Comparison of ENCODE assay signal across 13 cellular contexts in genomic region chr1:183300828-183301227, GRCh38.
A peak's percentile ranks its signal among the peaks of the same experiment; 100 is the strongest.
DNase-seq lines count a peak whose midpoint lies in the region; ATAC-seq and TF ChIP-seq lines count a peak whose summit lies in the region.
"Had no signal": no experiment of that assay in that cellular context is flagged by ENCODE, and none has a peak within 500 bp of the region (broad histone marks: within the 10 kb centered on the region; RNA-seq: fewer than 3 reads in every experiment).

No MANE protein-coding gene starts in this region.

- H3K27me3 ChIP-seq in right cardiac atrium (ENCODE audit: control insufficient read depth, insufficient read depth), result no peaks in the 10 kb centered on the region
- H3K27me3 ChIP-seq in ascending aorta, result no peaks in the 10 kb centered on the region
- H3K27me3 ChIP-seq in sigmoid colon, result no peaks in the 10 kb centered on the region

- WGBS in right cardiac atrium, result 99% methylated on average over 1 of the region's 1 CpG
- WGBS in sigmoid colon, 2 donors, result 84 to 97% methylated on average over 1 of the region's 1 CpG

- H3K36me3 ChIP-seq in ascending aorta, result no peaks in the 10 kb centered on the region
- no peaks in the 10 kb centered on the region for H3K36me3 ChIP-seq in sigmoid colon

- H3K27ac ChIP-seq in right cardiac atrium (ENCODE audit: low read length) (peak overlapping the region; percentile 75), ascending aorta (peak overlapping the region; percentile 93), sigmoid colon (peak overlapping the region in 3 of 4 donors; percentile 1 to 76 (median 71))
- H3K27ac ChIP-seq: GM23248 had no signal

- H3K4me1 ChIP-seq in right cardiac atrium (ENCODE audit: control insufficient read depth, insufficient read depth, low read length) (peaks cover 15% of the 10 kb centered on the region), ascending aorta (peaks cover 7 to 47% of the 10 kb centered on the region in 2 donors), sigmoid colon (peaks cover 0 to 52% (median 35%) of the 10 kb centered on the region in 4 donors)

- no peaks in the 10 kb centered on the region for H3K9me3 ChIP-seq in right cardiac atrium (ENCODE audit: control insufficient read depth, low read length)
- H3K9me3 ChIP-seq in ascending aorta, result no peaks in the 10 kb centered on the region
- H3K9me3 ChIP-seq in sigmoid colon, result no peaks in the 10 kb centered on the region

- DNase-seq in right cardiac atrium (no peak), left cardiac atrium (no peak), ascending aorta (ENCODE audit: low spot score in 2 of 2) (no peak), sigmoid colon (no peak), GM20000 (ENCODE audit: low spot score) (no peak), NCI-H82 (lab: John Stamatoyannopoulos, UW) (no peak)
- no peak for DNase-seq in stimulated activated CD4-positive, alpha-beta T cell treated with anti-CD3 and anti-CD28 coated beads, Interleukin-2, amount 100 ng/mL, for 48 hours
- DNase-seq: CD8-positive, alpha-beta T cell; COR-L47; DMS53; GF-D8; GM23248; H7 had no signal

- TF ChIP-seq CTCF in ascending aorta (IDR thresholded peaks at IDR 0.05) (no peak), sigmoid colon (IDR thresholded peaks at IDR 0.05) (no peak), GM20000 (IDR thresholded peaks at IDR 0.05; ENCODE audit: extremely low read depth, missing control alignments) (no peak)

- no peak for TF ChIP-seq POLR2A in sigmoid colon (IDR thresholded peaks at IDR 0.05)

- intact Hi-C loops in right cardiac atrium (cut with DNase I) (no loop called here), left cardiac atrium (cut with DNase I) (no loop called here), ascending aorta (cut with DNase I) (no loop called here), sigmoid colon (cut with DNase I) (no loop called here)

- H3K4me3 ChIP-seq in right cardiac atrium (ENCODE audit: low read length) (no peak overlapping the region), ascending aorta (no peak overlapping the region), sigmoid colon (no peak overlapping the region)
- H3K4me3 ChIP-seq: GM23248 had no signal

- ATAC-seq in right cardiac atrium (no peak), left cardiac atrium (no peak)
- ATAC-seq: CD8-positive, alpha-beta T cell had no signal

- TF ChIP-seq EP300 in sigmoid colon (IDR thresholded peaks at IDR 0.05), result no peak
